4 cellular contexts compared by ENCODE assay signal in genomic region chr4:82913968-82914367, GRCh38. TPM values are rescaled to one million over a fixed set of nuclear protein-coding genes. Genes with fewer than 3 reads are reported as not detected.
DNase-seq lines count a peak whose midpoint lies in the region; ATAC-seq, FAIRE-seq and TF ChIP-seq lines count a peak whose summit lies in the region.
"Not testable (repeated sequence)": the region's sequence is repeated elsewhere in the genome, so short reads cannot be mapped to it uniquely, and the experiment has no call there.

No MANE protein-coding gene starts in this region.

- POLR2A ChIA-PET in HEK293 (lab: Yijun Ruan, JAX) = not testable (repeated sequence)
- POLR2A ChIA-PET in K562 (lab: Yijun Ruan, JAX) = interaction anchor here (1.0 to 1.7 kb wide), 3 partner anchors 9 to 14 kb away, joined by 4 to 6 read pairs (median 4); partner anchors contain the start of gene THAP9

- intact Hi-C loops in K562 (cut with micrococcal nuclease) = not testable (repeated sequence)

- H3K27me3 Mint-ChIP-seq in astrocyte (ENCODE audit: low read depth, unreplicated experiment); stimulated activated naive B cell treated with anti-CD40 and anti-IgM and Interleukin-4, amounts not matched to agents 10 μg/mL and 1 μg/mL and 100 μg/mL, for 72 hours: not testable (repeated sequence)

- not testable (repeated sequence) for H3K9me3 ChIP-seq in HEK293 (ENCODE audit: control insufficient read depth, insufficient read depth, low read depth, low read length); astrocyte (ENCODE audit: insufficient read depth, low read depth, low read length); K562 (replicated peaks; ENCODE audit: control insufficient read depth, insufficient read depth, low read depth, low read length)

- H3K79me2 ChIP-seq in astrocyte (ENCODE audit: insufficient read depth, low read length); K562 (ENCODE audit: control insufficient read depth, insufficient read depth, low read length): not testable (repeated sequence)

- H4K20me1 ChIP-seq in astrocyte (ENCODE audit: insufficient read depth, low read length); K562 (replicated peaks; ENCODE audit: control insufficient read depth, insufficient read depth, low read length): not testable (repeated sequence)

- not testable (repeated sequence) for H3K36me3 Mint-ChIP-seq in astrocyte (ENCODE audit: low read depth, unreplicated experiment)
- H3K36me3 Mint-ChIP-seq in stimulated activated naive B cell treated with anti-CD40 and anti-IgM and Interleukin-4, amounts not matched to agents 10 μg/mL and 1 μg/mL and 100 μg/mL, for 72 hours = peaks cover 15 to 23% of the 10 kb centered on the region in 2 donors

- not testable (repeated sequence) for TF ChIP-seq CTCF in HEK293 (tag by site-specific recombination; IDR thresholded peaks at IDR 0.05); astrocyte (IDR thresholded peaks at IDR 0.05; ENCODE audit: insufficient read depth, low read depth, low read length); K562 (IDR thresholded peaks at IDR 0.05 in 2 of 3, conservative IDR thresholded peaks at IDR 0.05 in 1 of 3; ENCODE audit: insufficient read depth in 2 of 3, low read depth in 1 of 3, low read length in 3 of 3)

- not testable (repeated sequence) for TF ChIP-seq POLR2A in K562 (conservative IDR thresholded peaks at IDR 0.05)

- not testable (repeated sequence) for H3K4me3 ChIP-seq in HEK293 (ENCODE audit: low read depth, low read length); astrocyte (ENCODE audit: insufficient read depth, low read depth, low read length); K562

- H3K4me3 Mint-ChIP-seq in astrocyte (ENCODE audit: unreplicated experiment); stimulated activated naive B cell treated with anti-CD40 and anti-IgM and Interleukin-4, amounts not matched to agents 10 μg/mL and 1 μg/mL and 100 μg/mL, for 72 hours: not testable (repeated sequence)

- not testable (repeated sequence) for TF ChIP-seq EP300 in K562 (IDR thresholded peaks at IDR 0.05; ENCODE audit: low read length)

- H2AFZ ChIP-seq in astrocyte (ENCODE audit: low read depth, low read length); K562 (ENCODE audit: low read depth, low read length): not testable (repeated sequence)

- H3K4me1 Mint-ChIP-seq in astrocyte (ENCODE audit: low read depth, unreplicated experiment); stimulated activated naive B cell treated with anti-CD40 and anti-IgM and Interleukin-4, amounts not matched to agents 10 μg/mL and 1 μg/mL and 100 μg/mL, for 72 hours: not testable (repeated sequence)

- H3K27ac ChIP-seq in HEK293 (ENCODE audit: extremely low read depth, low read depth, low read length); astrocyte (ENCODE audit: low read depth, low read length); K562 (ENCODE audit: extremely low read depth, low read depth, low read length): not testable (repeated sequence)

- H3K27ac Mint-ChIP-seq in astrocyte (ENCODE audit: unreplicated experiment) = peak overlapping the region; percentile 41
- H3K27ac Mint-ChIP-seq in stimulated activated naive B cell treated with anti-CD40 and anti-IgM and Interleukin-4, amounts not matched to agents 10 μg/mL and 1 μg/mL and 100 μg/mL, for 72 hours = peak overlapping the region; percentile 14

- H3K9ac ChIP-seq in astrocyte (ENCODE audit: low read length); K562 (ENCODE audit: insufficient read depth in 1 of 2, low read depth in 2 of 2, low read length in 2 of 2): not testable (repeated sequence)

- in situ Hi-C loops in K562 (cut with MboI) = not testable (repeated sequence)

- 90% methylated on average over 2 of the region's 2 CpGs for WGBS in K562 (ENCODE audit: insufficient coverage, low coverage, missing lambda C conversion rate)

- BruUV-seq in K562 (replicated peaks; lab: Mats Ljungman, UMichigan) = not testable (repeated sequence)

- H3K4me2 ChIP-seq in astrocyte (ENCODE audit: low read length); K562 (ENCODE audit: insufficient read depth, low read length): not testable (repeated sequence)

- H3K4me1 ChIP-seq in HEK293 (ENCODE audit: control insufficient read depth, insufficient read depth, low read length); astrocyte (ENCODE audit: insufficient read depth, low read length); K562 (replicated peaks in 1 of 2; ENCODE audit: control insufficient read depth in 2 of 2, insufficient read depth in 2 of 2, low read length in 2 of 2): not testable (repeated sequence)

- not testable (repeated sequence) for TF ChIP-seq RAD21 in K562 (CRISPR knock-in tag; conservative IDR thresholded peaks at IDR 0.05 in 1 of 2, IDR thresholded peaks at IDR 0.05 in 1 of 2)

- not testable (repeated sequence) for H3K27me3 ChIP-seq in astrocyte (ENCODE audit: insufficient read depth, low read length); K562 (ENCODE audit: control insufficient read depth in 2 of 2, insufficient read depth in 2 of 2, low read length in 2 of 2)

- peaks cover 0 to 36% of the 10 kb centered on the region in 2 experiments; a peak in 1 of 3 replicates for H3K36me3 ChIP-seq in HEK293 (ENCODE audit: control insufficient read depth in 2 of 2, insufficient read depth in 1 of 2, low read length in 2 of 2)
- H3K36me3 ChIP-seq in astrocyte (ENCODE audit: insufficient read depth, low read length); K562 (ENCODE audit: control insufficient read depth, insufficient read depth, low read length): not testable (repeated sequence)

- H3K9me1 ChIP-seq in K562 (ENCODE audit: control insufficient read depth, insufficient read depth, low read length) = not testable (repeated sequence)

- H3K9me3 Mint-ChIP-seq in astrocyte (ENCODE audit: unreplicated experiment); stimulated activated naive B cell treated with anti-CD40 and anti-IgM and Interleukin-4, amounts not matched to agents 10 μg/mL and 1 μg/mL and 100 μg/mL, for 72 hours: not testable (repeated sequence)

- not testable (repeated sequence) for ATAC-seq in K562; stimulated activated naive B cell treated with anti-CD40 and anti-IgM and Interleukin-4, amounts not matched to agents 10 μg/mL and 1 μg/mL and 100 μg/mL, for 72 hours (replicated peaks)

- CTCF ChIA-PET in HEK293 (lab: Yijun Ruan, JAX) = interaction anchor here (1.2 kb wide), 1 partner anchor 63 kb away, joined by 3 read pairs; no protein-coding TSS in a partner anchor
- CTCF ChIA-PET in K562 (lab: Yijun Ruan, JAX; ENCODE audit: low intra/inter-chr PET ratio) = not testable (repeated sequence)

- not testable (repeated sequence) for FAIRE-seq in astrocyte (lab: Jason Lieb, UNC); K562 (lab: Jason Lieb, UNC)

- DNase-seq in astrocyte (ENCODE audit: low read depth); K562 (ENCODE audit: extremely low read depth in 1 of 4, low spot score in 3 of 4); stimulated activated naive B cell treated with anti-CD40 and anti-IgM and Interleukin-4, amounts not matched to agents 10 μg/mL and 1 μg/mL and 100 μg/mL, for 72 hours: not testable (repeated sequence)

RNA-seq across cellular contexts. Expression of gene THAP9, which starts 13.4 kb away (rescaled TPM):
- 2.8 and 3.3 TPM in 2 replicates for total RNA-seq in astrocyte
- total RNA-seq in K562 (2011; cell fraction: chromatin; rRNA removed; ENCODE audit: low replicate concordance) = 6.4 and 16.1 TPM in 2 replicates
- 6.0 and 6.2 TPM in 2 replicates for total RNA-seq in K562 (2011; cell fraction: nucleolus; rRNA removed)
- total RNA-seq in K562 (2011; cell fraction: nucleoplasm; rRNA removed) = 3.9 and 6.7 TPM in 2 replicates
- 3.4 and 4.7 TPM in 2 replicates for total RNA-seq in K562 (2014; rRNA removed)
- total RNA-seq in K562 (2014; rRNA removed; fragmentation: Illumina TruSeq; extraction: Trizol) = 5.8 and 6.6 TPM in 2 replicates
- 5.8 and 7.0 TPM in 2 replicates for total RNA-seq in K562 (2015; rRNA removed; fragmentation: Illumina TruSeq; extraction: Trizol)
- total RNA-seq in K562 (2021) = 4.5 and 5.4 TPM in 2 replicates
- polyA plus RNA-seq in K562 (2011; rRNA removed) = 6.0 and 6.9 TPM in 2 replicates
- 1.1 and 1.6 TPM in 2 replicates for polyA plus RNA-seq in K562 (2011; cell fraction: cytosol; rRNA removed)
- 6.2 and 6.5 TPM in 2 replicates for polyA plus RNA-seq in K562 (2011; cell fraction: nucleus; rRNA removed)
- 2.8 and 4.0 TPM in 2 replicates for polyA plus RNA-seq in K562 (2012)
- 3.7 and 3.8 TPM in 2 replicates for polyA plus RNA-seq in K562 (2014; fragmentation: Illumina TruSeq; extraction: Trizol)
- 1 to 10 TPM; 4.8 to 5.6 TPM for polyA plus RNA-seq in K562 (2014; fragmentation: Nextera tagmentation; extraction: Ambion mirVana)
- 3.4 and 5.4 TPM in 2 replicates for polyA plus RNA-seq in K562 (2014; rRNA removed)
- polyA minus RNA-seq in K562 (2011; rRNA and poly(A)+ RNA removed) = 9.3 and 10.3 TPM in 2 replicates
- polyA minus RNA-seq in K562 (2011; cell fraction: cytosol; rRNA and poly(A)+ RNA removed) = 2.6 and 5.6 TPM in 2 replicates
- 4.8 and 9.4 TPM in 2 replicates for polyA minus RNA-seq in K562 (2011; cell fraction: nucleus; rRNA and poly(A)+ RNA removed)

RNA-seq across cellular contexts. Expression of gene SEC31A, which starts 23.0 kb away (rescaled TPM):
- total RNA-seq in astrocyte (471 and 483 TPM in 2 replicates), K562 (2014; rRNA removed) (78.9 and 96.2 TPM in 2 replicates), K562 (2014; rRNA removed; fragmentation: Illumina TruSeq; extraction: Trizol) (177 and 187 TPM in 2 replicates), K562 (2015; rRNA removed; fragmentation: Illumina TruSeq; extraction: Trizol) (176 and 190 TPM in 2 replicates), K562 (2021) (173 and 174 TPM in 2 replicates)
- 324 and 746 TPM in 2 replicates for total RNA-seq in K562 (2011; cell fraction: chromatin; rRNA removed; ENCODE audit: low replicate concordance)
- 168 and 207 TPM in 2 replicates for total RNA-seq in K562 (2011; cell fraction: nucleolus; rRNA removed)
- total RNA-seq in K562 (2011; cell fraction: nucleoplasm; rRNA removed) = 327 and 417 TPM in 2 replicates
- polyA plus RNA-seq in K562 (2011; rRNA removed) (224 and 255 TPM in 2 replicates), K562 (2014; fragmentation: Illumina TruSeq; extraction: Trizol) (186 and 241 TPM in 2 replicates), K562 (2014; fragmentation: Nextera tagmentation; extraction: Ambion mirVana) (100 to 1,000 TPM; 106 to 142 TPM), K562 (2014; rRNA removed) (117 and 131 TPM in 2 replicates)
- polyA plus RNA-seq in K562 (2011; cell fraction: cytosol; rRNA removed) = 176 and 205 TPM in 2 replicates
- polyA plus RNA-seq in K562 (2011; cell fraction: nucleus; rRNA removed) = 129 and 192 TPM in 2 replicates
- 136 and 141 TPM in 2 replicates for polyA plus RNA-seq in K562 (2012)
- polyA minus RNA-seq in K562 (2011; rRNA and poly(A)+ RNA removed) = 343 and 404 TPM in 2 replicates
- polyA minus RNA-seq in K562 (2011; cell fraction: cytosol; rRNA and poly(A)+ RNA removed) = 116 and 145 TPM in 2 replicates
- polyA minus RNA-seq in K562 (2011; cell fraction: nucleus; rRNA and poly(A)+ RNA removed) = 131 and 236 TPM in 2 replicates
